ENCODE assay signal across 13 cellular contexts in genomic region chr5:17267099-17267498, GRCh38. TPM values are rescaled to one million over a fixed set of nuclear protein-coding genes. Genes with fewer than 3 reads are reported as not detected.
DNase-seq lines count a peak whose midpoint lies in the region; ATAC-seq and TF ChIP-seq lines count a peak whose summit lies in the region.
"Had no signal": no experiment of that assay in that cellular context is flagged by ENCODE, and none has a peak within 500 bp of the region (broad histone marks: within the 10 kb centered on the region; RNA-seq: fewer than 3 reads in every experiment).

No MANE protein-coding gene starts in this region.

- H3K4me1 Mint-ChIP-seq in progenitor cell of endocrine pancreas (ENCODE audit: low read depth): peaks cover 7% of the 10 kb centered on the region

- TF ChIP-seq CTCF in progenitor cell of endocrine pancreas (IDR thresholded peaks at IDR 0.05; ENCODE audit: unreplicated experiment): no peak

- peaks cover 28% of the 10 kb centered on the region for H3K36me3 Mint-ChIP-seq in progenitor cell of endocrine pancreas (ENCODE audit: insufficient read depth)

- H3K9me3 Mint-ChIP-seq in progenitor cell of endocrine pancreas (ENCODE audit: low read depth): peaks cover 11% of the 10 kb centered on the region
- H3K9me3 Mint-ChIP-seq: endodermal cell had no signal

- no peak for DNase-seq in progenitor cell of endocrine pancreas (ENCODE audit: low spot score, unreplicated experiment)
- no peak for DNase-seq in stimulated activated CD8-positive, alpha-beta memory T cell treated with anti-CD3 and anti-CD28 coated beads, Interleukin-4, amount 100 ng/mL, for 48 hours
- no peak for DNase-seq in NCI-H526 (lab: John Stamatoyannopoulos, UW)
- DNase-seq in NCI-H2107 treated with DMSO at 0.1 percent for 48 hours (lab: John Stamatoyannopoulos, UW; ENCODE audit: unreplicated experiment): no peak
- DNase-seq: aorta, endodermal cell, mesendoderm, NCI-H187 had no signal

- peak; percentile 65 for ATAC-seq in GM19023 (IDR thresholded peaks at IDR 0.05; ENCODE audit: unreplicated experiment)
- peak; percentile 47 for ATAC-seq in HG02678 (IDR thresholded peaks at IDR 0.05; ENCODE audit: unreplicated experiment)
- peak; percentile 71 for ATAC-seq in HG03571 (IDR thresholded peaks at IDR 0.05; ENCODE audit: unreplicated experiment)
- no peak for ATAC-seq in HG03457 (IDR thresholded peaks at IDR 0.05; ENCODE audit: unreplicated experiment)

- H3K27ac Mint-ChIP-seq in progenitor cell of endocrine pancreas: peak overlapping the region; percentile 54
- H3K27ac Mint-ChIP-seq: endodermal cell had no signal

- no peak overlapping the region for H3K4me3 Mint-ChIP-seq in progenitor cell of endocrine pancreas (ENCODE audit: low read depth)
- H3K4me3 Mint-ChIP-seq: endodermal cell had no signal

- H3K27me3 Mint-ChIP-seq in progenitor cell of endocrine pancreas: no peaks in the 10 kb centered on the region

RNA-seq across cellular contexts. Expression of gene BASP1, which starts 49.7 kb away (rescaled TPM):
- 84.1 and 86.3 TPM in 2 replicates for total RNA-seq in progenitor cell of endocrine pancreas
- total RNA-seq: T-helper 2 cell treated with Interferon-gamma antibody and Interleukin-4, amounts not matched to agents 100 ng/mL and 5 ng/mL, for 36 hours had no signal
